ENCODE assay signal across 12 cellular contexts in genomic region chr16:25063865-25064264, GRCh38. TPM values are rescaled to one million over a fixed set of nuclear protein-coding genes. Genes with fewer than 3 reads are reported as not detected.
DNase-seq lines count a peak whose midpoint lies in the region; ATAC-seq and TF ChIP-seq lines count a peak whose summit lies in the region.
"Had no signal": no experiment of that assay in that cellular context is flagged by ENCODE, and none has a peak within 500 bp of the region (broad histone marks: within the 10 kb centered on the region; RNA-seq: fewer than 3 reads in every experiment).

No MANE protein-coding gene starts in this region.

- no peaks in the 10 kb centered on the region for H3K36me3 ChIP-seq in cardiac muscle cell
- H3K36me3 ChIP-seq: transverse colon had no signal

- intact Hi-C loops in activated CD4-positive, alpha-beta T cell treated with anti-CD3 and anti-CD28 coated beads, Interleukin-2, amount 10 ng/mL, durations not matched to agents 24 days and 14 days (cut with micrococcal nuclease) = loop anchor here (2.0 to 10.0 kb wide), 2 partner anchors 15 to 191 kb away; partner anchors contain the start of gene ZKSCAN2
- intact Hi-C loops in activated T-helper 2 cell treated with anti-CD3 and anti-CD28 coated beads, Interferon-gamma antibody, Interleukin-2, Interleukin-4, amounts not matched to agents 10 μg/mL and 5 μg/mL and 100 μg/mL, durations not matched to agents 14 hours and 24 hours and 36 hours (cut with micrococcal nuclease) = no loop called here

- no peak for ATAC-seq in stimulated activated effector memory CD8-positive, alpha-beta T cell treated with anti-CD3 and anti-CD28 coated beads, Interleukin-12 subunit alpha, Interleukin-12 subunit beta, amount 100 ng/mL, for 72 hours

- TF ChIP-seq CTCF in cardiac muscle cell (IDR thresholded peaks at IDR 0.05; ENCODE audit: low read depth, low read length) = no peak

- no peak overlapping the region for H3K4me3 ChIP-seq in cardiac muscle cell
- H3K4me3 ChIP-seq: transverse colon had no signal

- no peak overlapping the region for H3K4me3 Mint-ChIP-seq in activated CD4-positive, alpha-beta T cell treated with anti-CD3 and anti-CD28 coated beads, Interleukin-2, amount 10 ng/mL, durations not matched to agents 24 days and 14 days
- H3K4me3 Mint-ChIP-seq in activated T-helper 2 cell treated with anti-CD3 and anti-CD28 coated beads, Interferon-gamma antibody, Interleukin-2, Interleukin-4, amounts not matched to agents 10 μg/mL and 5 μg/mL and 100 μg/mL, durations not matched to agents 14 hours and 24 hours and 36 hours (ENCODE audit: low read depth) = no peak overlapping the region
- H3K4me3 Mint-ChIP-seq in stimulated activated effector memory CD8-positive, alpha-beta T cell treated with anti-CD3 and anti-CD28 coated beads, Interleukin-12 subunit alpha, Interleukin-12 subunit beta, amount 100 ng/mL, for 72 hours = no peak overlapping the region
- H3K4me3 Mint-ChIP-seq: H9 had no signal

- H3K27ac ChIP-seq in cardiac muscle cell (no peak overlapping the region), caudate nucleus (ENCODE audit: low read depth, low read length) (no peak overlapping the region)
- H3K27ac ChIP-seq: transverse colon had no signal

- DNase-seq in activated CD4-positive, alpha-beta T cell treated with anti-CD3 and anti-CD28 coated beads, Interleukin-2, amount 10 ng/mL, durations not matched to agents 24 days and 14 days = no peak
- DNase-seq in activated CD4-positive, alpha-beta T cell treated with anti-CD3 and anti-CD28 coated beads, Interleukin-2, amount 50 U/mL, for 4 hours = no peak
- DNase-seq in activated T-helper 2 cell treated with anti-CD3 and anti-CD28 coated beads, Interferon-gamma antibody, Interleukin-2, Interleukin-4, amounts not matched to agents 10 μg/mL and 5 μg/mL and 100 μg/mL, durations not matched to agents 14 hours and 24 hours and 36 hours (ENCODE audit: low spot score) = no peak
- peak; percentile 15 to 57 for DNase-seq in cardiac muscle cell (ENCODE audit: low read depth in 1 of 2, low spot score in 1 of 2)
- no peak for DNase-seq in stimulated activated effector memory CD8-positive, alpha-beta T cell treated with anti-CD3 and anti-CD28 coated beads, Interleukin-12 subunit alpha, Interleukin-12 subunit beta, amount 100 ng/mL, for 72 hours (ENCODE audit: low spot score in 2 of 2)
- DNase-seq in medulla oblongata (ENCODE audit: extremely low spot score) = no peak
- DNase-seq in DMS53 (lab: John Stamatoyannopoulos, UW) = no peak
- DNase-seq in caudate nucleus (lab: John Stamatoyannopoulos, UW) = no peak
- DNase-seq: DMS153, H9, NCI-H2029, transverse colon had no signal

- peaks cover 53% of the 10 kb centered on the region for H3K4me1 Mint-ChIP-seq in activated CD4-positive, alpha-beta T cell treated with anti-CD3 and anti-CD28 coated beads, Interleukin-2, amount 10 ng/mL, durations not matched to agents 24 days and 14 days
- peaks cover 47% of the 10 kb centered on the region for H3K4me1 Mint-ChIP-seq in activated T-helper 2 cell treated with anti-CD3 and anti-CD28 coated beads, Interferon-gamma antibody, Interleukin-2, Interleukin-4, amounts not matched to agents 10 μg/mL and 5 μg/mL and 100 μg/mL, durations not matched to agents 14 hours and 24 hours and 36 hours (ENCODE audit: low read depth)
- H3K4me1 Mint-ChIP-seq in stimulated activated effector memory CD8-positive, alpha-beta T cell treated with anti-CD3 and anti-CD28 coated beads, Interleukin-12 subunit alpha, Interleukin-12 subunit beta, amount 100 ng/mL, for 72 hours = peaks cover 58% of the 10 kb centered on the region

- H3K9me3 Mint-ChIP-seq in activated CD4-positive, alpha-beta T cell treated with anti-CD3 and anti-CD28 coated beads, Interleukin-2, amount 10 ng/mL, durations not matched to agents 24 days and 14 days = no peaks in the 10 kb centered on the region
- no peaks in the 10 kb centered on the region for H3K9me3 Mint-ChIP-seq in activated T-helper 2 cell treated with anti-CD3 and anti-CD28 coated beads, Interferon-gamma antibody, Interleukin-2, Interleukin-4, amounts not matched to agents 10 μg/mL and 5 μg/mL and 100 μg/mL, durations not matched to agents 14 hours and 24 hours and 36 hours
- H3K9me3 Mint-ChIP-seq in stimulated activated effector memory CD8-positive, alpha-beta T cell treated with anti-CD3 and anti-CD28 coated beads, Interleukin-12 subunit alpha, Interleukin-12 subunit beta, amount 100 ng/mL, for 72 hours = no peaks in the 10 kb centered on the region
- H3K9me3 Mint-ChIP-seq: H9 had no signal

- H3K4me1 ChIP-seq in cardiac muscle cell (ENCODE audit: low read depth) = peaks cover 5% of the 10 kb centered on the region

- H3K27ac Mint-ChIP-seq in activated CD4-positive, alpha-beta T cell treated with anti-CD3 and anti-CD28 coated beads, Interleukin-2, amount 10 ng/mL, durations not matched to agents 24 days and 14 days = peak overlapping the region; percentile 35
- H3K27ac Mint-ChIP-seq in activated T-helper 2 cell treated with anti-CD3 and anti-CD28 coated beads, Interferon-gamma antibody, Interleukin-2, Interleukin-4, amounts not matched to agents 10 μg/mL and 5 μg/mL and 100 μg/mL, durations not matched to agents 14 hours and 24 hours and 36 hours = peak overlapping the region; percentile 30
- peak overlapping the region; percentile 74 for H3K27ac Mint-ChIP-seq in stimulated activated effector memory CD8-positive, alpha-beta T cell treated with anti-CD3 and anti-CD28 coated beads, Interleukin-12 subunit alpha, Interleukin-12 subunit beta, amount 100 ng/mL, for 72 hours

- H3K9me3 ChIP-seq in cardiac muscle cell (ENCODE audit: low read depth) = no peaks in the 10 kb centered on the region
- H3K9me3 ChIP-seq: transverse colon had no signal

- no peaks in the 10 kb centered on the region for H3K36me3 Mint-ChIP-seq in activated CD4-positive, alpha-beta T cell treated with anti-CD3 and anti-CD28 coated beads, Interleukin-2, amount 10 ng/mL, durations not matched to agents 24 days and 14 days (ENCODE audit: low read depth)
- H3K36me3 Mint-ChIP-seq in activated T-helper 2 cell treated with anti-CD3 and anti-CD28 coated beads, Interferon-gamma antibody, Interleukin-2, Interleukin-4, amounts not matched to agents 10 μg/mL and 5 μg/mL and 100 μg/mL, durations not matched to agents 14 hours and 24 hours and 36 hours (ENCODE audit: low read depth) = no peaks in the 10 kb centered on the region
- H3K36me3 Mint-ChIP-seq in stimulated activated effector memory CD8-positive, alpha-beta T cell treated with anti-CD3 and anti-CD28 coated beads, Interleukin-12 subunit alpha, Interleukin-12 subunit beta, amount 100 ng/mL, for 72 hours = peaks cover 6% of the 10 kb centered on the region

- H3K27me3 ChIP-seq in cardiac muscle cell = peaks cover 47% of the 10 kb centered on the region
- H3K27me3 ChIP-seq: transverse colon had no signal

- H3K27me3 Mint-ChIP-seq in activated CD4-positive, alpha-beta T cell treated with anti-CD3 and anti-CD28 coated beads, Interleukin-2, amount 10 ng/mL, durations not matched to agents 24 days and 14 days = no peaks in the 10 kb centered on the region
- H3K27me3 Mint-ChIP-seq in activated T-helper 2 cell treated with anti-CD3 and anti-CD28 coated beads, Interferon-gamma antibody, Interleukin-2, Interleukin-4, amounts not matched to agents 10 μg/mL and 5 μg/mL and 100 μg/mL, durations not matched to agents 14 hours and 24 hours and 36 hours (ENCODE audit: low read depth) = no peaks in the 10 kb centered on the region

RNA-seq across cellular contexts. Expression of gene LCMT1, which starts 47.7 kb away (rescaled TPM):
- 32.8 and 38.7 TPM in 2 replicates for total RNA-seq in activated CD4-positive, alpha-beta T cell treated with anti-CD3 and anti-CD28 coated beads, Interleukin-2, amount 10 ng/mL, durations not matched to agents 24 days and 14 days
- 34.1 and 38.6 TPM in 2 replicates for total RNA-seq in activated T-helper 2 cell treated with anti-CD3 and anti-CD28 coated beads, Interferon-gamma antibody, Interleukin-2, Interleukin-4, amounts not matched to agents 10 μg/mL and 5 μg/mL and 100 μg/mL, durations not matched to agents 14 hours and 24 hours and 36 hours
- total RNA-seq in cardiac muscle cell = 41.6 and 45.8 TPM in 2 replicates
- 67.5 and 79.5 TPM in 2 replicates for polyA plus RNA-seq in cardiac muscle cell

RNA-seq across cellular contexts. Expression of gene ARHGAP17, which starts 48.7 kb away (rescaled TPM):
- total RNA-seq in activated CD4-positive, alpha-beta T cell treated with anti-CD3 and anti-CD28 coated beads, Interleukin-2, amount 10 ng/mL, durations not matched to agents 24 days and 14 days = 74.0 and 74.9 TPM in 2 replicates
- total RNA-seq in activated T-helper 2 cell treated with anti-CD3 and anti-CD28 coated beads, Interferon-gamma antibody, Interleukin-2, Interleukin-4, amounts not matched to agents 10 μg/mL and 5 μg/mL and 100 μg/mL, durations not matched to agents 14 hours and 24 hours and 36 hours = 75.4 and 84.4 TPM in 2 replicates
- 33.3 and 38.8 TPM in 2 replicates for total RNA-seq in cardiac muscle cell
- polyA plus RNA-seq in cardiac muscle cell = 40.0 and 44.5 TPM in 2 replicates

Comparison
In these comparisons a context has a peak if more than half of its experiments do, and no peak if none do; other contexts are left out.
1. DNase-seq: peak in cardiac muscle cell (2 of 2); none in activated CD4-positive, alpha-beta T cell treated with anti-CD3 and anti-CD28 coated beads, Interleukin-2, amount 10 ng/mL, durations not matched to agents 24 days and 14 days (single experiment), activated CD4-positive, alpha-beta T cell treated with anti-CD3 and anti-CD28 coated beads, Interleukin-2, amount 50 U/mL, for 4 hours (0 of 2), activated T-helper 2 cell treated with anti-CD3 and anti-CD28 coated beads, Interferon-gamma antibody, Interleukin-2, Interleukin-4, amounts not matched to agents 10 μg/mL and 5 μg/mL and 100 μg/mL, durations not matched to agents 14 hours and 24 hours and 36 hours (single experiment), stimulated activated effector memory CD8-positive, alpha-beta T cell treated with anti-CD3 and anti-CD28 coated beads, Interleukin-12 subunit alpha, Interleukin-12 subunit beta, amount 100 ng/mL, for 72 hours (0 of 2), medulla oblongata (single experiment), DMS53 (single experiment) and caudate nucleus (0 of 61).
2. Peak in every context shown above with its lines, with median percentiles within 50 percentile points of each other: H3K27ac Mint-ChIP-seq.